12 cellular contexts compared by ENCODE assay signal in genomic region chr3:19559724-19560442, GRCh38.
A peak's percentile ranks its signal among the peaks of the same experiment; 100 is the strongest.
DNase-seq lines count a peak whose midpoint lies in the region; ATAC-seq, FAIRE-seq and TF ChIP-seq lines count a peak whose summit lies in the region.
"Had no signal": no experiment of that assay in that cellular context is flagged by ENCODE, and none has a peak within 500 bp of the region (broad histone marks: within the 10 kb centered on the region; RNA-seq: fewer than 3 reads in every experiment).

No MANE protein-coding gene starts in this region.

- TF ChIP-seq CTCF in GM06990 (IDR thresholded peaks at IDR 0.05; ENCODE audit: insufficient read depth, low read length, poor library complexity, severe bottlenecking), result no peak

- no peaks in the 10 kb centered on the region for H3K27me3 ChIP-seq in GM06990 (replicated peaks; ENCODE audit: control insufficient read depth, insufficient read depth, low read length)
- H3K27me3 ChIP-seq in small intestine (ENCODE audit: control insufficient read depth in 2 of 2, insufficient read depth in 2 of 2, low read length in 2 of 2), result no peaks in the 10 kb centered on the region

- 77 to 82% (median 78%) methylated on average over 4 of the region's 4 CpGs for WGBS in small intestine, 3 donors

- no peaks in the 10 kb centered on the region for H3K4me1 ChIP-seq in small intestine (ENCODE audit: control insufficient read depth in 2 of 2, insufficient read depth in 1 of 2, low read depth in 1 of 2, low read length in 1 of 2)

- FAIRE-seq in small intestine (lab: Jason Lieb, UNC), result no peak

- H3K36me3 ChIP-seq in GM06990 (ENCODE audit: control insufficient read depth, insufficient read depth, low read length), result no peaks in the 10 kb centered on the region
- H3K36me3 ChIP-seq in small intestine (ENCODE audit: control insufficient read depth in 2 of 2, insufficient read depth in 2 of 2, low read length in 2 of 2), result no peaks in the 10 kb centered on the region

- H3K4me3 ChIP-seq in GM06990 (replicated peaks; ENCODE audit: low read depth, low read length) (no peak overlapping the region), small intestine (ENCODE audit: low read depth in 1 of 2, low read length in 2 of 2) (no peak overlapping the region)

- H3K27ac ChIP-seq in small intestine (ENCODE audit: low read depth in 1 of 2, low read length in 1 of 2), result no peak overlapping the region

- ATAC-seq in GM19328 (IDR thresholded peaks at IDR 0.05; ENCODE audit: unreplicated experiment) (peak; percentile 96), HG02763 (IDR thresholded peaks at IDR 0.05; ENCODE audit: unreplicated experiment) (peak; percentile 96), HG03469 (IDR thresholded peaks at IDR 0.05; ENCODE audit: unreplicated experiment) (peak; percentile 95)

- DNase-seq in GM06990 (ENCODE audit: extremely low read depth, insufficient read length), result peak; percentile 71
- DNase-seq in stimulated activated CD4-positive, alpha-beta T cell treated with anti-CD3 and anti-CD28 coated beads, Interleukin-15, amount 100 ng/mL, for 24 hours, result no peak
- no peak for DNase-seq in DMS 273 (lab: John Stamatoyannopoulos, UW; ENCODE audit: unreplicated experiment)
- DNase-seq in DMS53 (lab: John Stamatoyannopoulos, UW), result no peak
- DNase-seq in small intestine, result no peak
- DNase-seq: ACHN; activated CD4-positive, alpha-beta T cell treated with anti-CD3 and anti-CD28 coated beads, Interleukin-2, amount 50 U/mL, for 48 hours; activated naive CD8-positive, alpha-beta T cell treated with anti-CD3 and anti-CD28 coated beads for 36 hours; NCI-H446 had no signal

- H3K9me3 ChIP-seq in small intestine (ENCODE audit: control insufficient read depth, low read depth), result no peaks in the 10 kb centered on the region
